9 cellular contexts compared by ENCODE assay signal in the genomic region with DNA sequence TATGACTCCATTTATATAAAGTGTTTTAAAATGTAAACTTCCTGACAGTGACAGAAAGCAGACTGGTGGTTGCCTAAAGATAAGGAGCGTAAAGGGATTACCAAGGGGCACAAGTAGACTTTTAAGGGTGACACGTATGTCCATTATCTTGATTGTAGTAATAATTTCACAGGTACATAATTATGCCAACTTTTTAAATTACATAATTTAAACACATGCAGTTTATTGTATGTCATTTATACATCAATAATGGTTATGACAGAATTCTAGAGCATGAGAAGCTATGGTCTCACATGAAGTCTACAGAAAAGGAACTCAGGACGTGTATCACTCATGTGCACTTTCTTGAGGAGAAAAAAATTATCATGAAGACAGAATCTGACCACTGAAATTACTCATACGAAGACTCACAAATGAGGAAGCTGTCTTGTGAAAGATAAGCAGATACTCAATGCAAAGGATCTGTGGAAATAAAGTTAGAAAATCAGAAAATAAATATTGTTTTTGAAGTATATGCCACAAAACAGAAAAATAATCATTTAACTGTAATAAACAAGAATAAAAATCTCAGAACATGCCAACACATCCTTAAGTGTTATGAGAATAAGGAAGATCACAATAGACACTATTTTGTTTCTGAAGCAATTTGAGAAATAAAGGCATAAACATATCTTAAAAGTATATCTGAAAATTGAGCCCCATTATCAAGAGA.
A peak's percentile ranks its signal among the peaks of the same experiment; 100 is the strongest.
DNase-seq lines count a peak whose midpoint lies in the region; ATAC-seq, FAIRE-seq and TF ChIP-seq lines count a peak whose summit lies in the region.
"Had no signal": no experiment of that assay in that cellular context is flagged by ENCODE, and none has a peak within 500 bp of the region (broad histone marks: within the 10 kb centered on the region; RNA-seq: fewer than 3 reads in every experiment).

No MANE protein-coding gene starts in this region.

- TF ChIP-seq CTCF in bronchial epithelial cell (IDR thresholded peaks at IDR 0.05; ENCODE audit: insufficient read depth, low read length, severe bottlenecking), result no peak
- no peak for TF ChIP-seq CTCF in breast epithelium (IDR thresholded peaks at IDR 0.05)

- TF ChIP-seq POLR2A in breast epithelium (IDR thresholded peaks at IDR 0.05), result no peak

- H3K4me3 ChIP-seq in bronchial epithelial cell (ENCODE audit: low read depth, low read length) (no peak overlapping the region), breast epithelium (no peak overlapping the region)

- H3K27me3 ChIP-seq in bronchial epithelial cell (ENCODE audit: control insufficient read depth, insufficient read depth, low read length) (no peaks in the 10 kb centered on the region), breast epithelium (no peaks in the 10 kb centered on the region)

- H3K9me3 ChIP-seq in breast epithelium, result no peaks in the 10 kb centered on the region

- ATAC-seq in GM21447 (IDR thresholded peaks at IDR 0.05; ENCODE audit: unreplicated experiment) (peak; percentile 54), HG03575 (IDR thresholded peaks at IDR 0.05; ENCODE audit: extremely low read depth, insufficient number of reproducible peaks, low FRiP score, unreplicated experiment) (peak; percentile 38)

- FAIRE-seq in bronchial epithelial cell (lab: Jason Lieb, UNC), result no peak

- H3K36me3 ChIP-seq in bronchial epithelial cell (ENCODE audit: control insufficient read depth, insufficient read depth, low read length) (peaks cover 1% of the 10 kb centered on the region), breast epithelium (no peaks in the 10 kb centered on the region)

- intact Hi-C loops in breast epithelium (cut with DNase I; ENCODE audit: low total_unique reads), result no loop called here

- no peak overlapping the region for H3K27ac ChIP-seq in breast epithelium

- DNase-seq in EL (peak; percentile 46), bronchial epithelial cell (ENCODE audit: low read depth) (peak; percentile 49), NCI-H2171 treated with DMSO at 0.1 percent for 48 hours (lab: John Stamatoyannopoulos, UW) (no peak), NCI-H2196 (lab: John Stamatoyannopoulos, UW; ENCODE audit: unreplicated experiment) (no peak), breast epithelium (ENCODE audit: low spot score in 2 of 2) (no peak)
- DNase-seq in stimulated activated CD4-positive, alpha-beta T cell treated with anti-CD3 and anti-CD28 coated beads, Interleukin-4, amount 100 ng/mL, for 1 hour, result no peak
- DNase-seq: DMS79 had no signal

- no peaks in the 10 kb centered on the region for H3K4me1 ChIP-seq in breast epithelium

Comparison
In these comparisons a context has a peak if more than half of its experiments do, and no peak if none do; other contexts are left out.
1. DNase-seq: peak in EL (single experiment) and bronchial epithelial cell (single experiment); none in NCI-H2171 treated with DMSO at 0.1 percent for 48 hours (single experiment), stimulated activated CD4-positive, alpha-beta T cell treated with anti-CD3 and anti-CD28 coated beads, Interleukin-4, amount 100 ng/mL, for 1 hour (single experiment), NCI-H2196 (single experiment) and breast epithelium (0 of 2).